8 cellular contexts compared by ENCODE assay signal in genomic region chr14:77641534-77642341, GRCh38. TPM values are rescaled to one million over a fixed set of nuclear protein-coding genes. Genes with fewer than 3 reads are reported as not detected.
A peak's percentile ranks its signal among the peaks of the same experiment; 100 is the strongest.
DNase-seq lines count a peak whose midpoint lies in the region; ATAC-seq and TF ChIP-seq lines count a peak whose summit lies in the region.

No MANE protein-coding gene starts in this region.

- H2BK120ac ChIP-seq in IMR-90 (ENCODE audit: low read depth, low read length): peak overlapping the region; percentile 88

- H3K9ac ChIP-seq in IMR-90 (ENCODE audit: low read depth, low read length) (peak overlapping the region; percentile 53), duodenal mucosa (ENCODE audit: low read depth in 1 of 2, low read length in 2 of 2) (peak overlapping the region; percentile 46 to 74), muscle layer of colon (ENCODE audit: low read length) (no peak overlapping the region)

- H3K4me1 ChIP-seq in IMR-90 (ENCODE audit: control insufficient read depth, insufficient read depth, low read length) (peaks cover 8% of the 10 kb centered on the region), duodenal mucosa (ENCODE audit: control insufficient read depth in 1 of 2, insufficient read depth in 2 of 2, low read length in 2 of 2) (peaks cover 12 to 23% of the 10 kb centered on the region in 2 donors), muscle layer of colon (ENCODE audit: insufficient read depth, low read length) (no peaks in the 10 kb centered on the region)

- H4K8ac ChIP-seq in IMR-90 (ENCODE audit: low read depth in 2 of 2, low read length in 2 of 2): peak overlapping the region; percentile 96

- H2AK5ac ChIP-seq in IMR-90 (ENCODE audit: low read depth, low read length): peak overlapping the region; percentile 82

- peak overlapping the region; percentile 96 for H3K14ac ChIP-seq in IMR-90 (replicated peaks; ENCODE audit: low read depth, low read length)

- H3K9me1 ChIP-seq in IMR-90 (ENCODE audit: insufficient read depth, low read length): peaks cover 13% of the 10 kb centered on the region

- H2AK9ac ChIP-seq in IMR-90 (replicated peaks; ENCODE audit: low read depth, low read length, poor library complexity): peak overlapping the region; percentile 88

- peak overlapping the region; percentile 94 for H3K27ac Mint-ChIP-seq in activated CD8-positive, alpha-beta T cell treated with anti-CD3 and anti-CD28 coated beads for 36 hours

- H3K79me1 ChIP-seq in IMR-90 (ENCODE audit: low read depth in 1 of 2, low read length in 2 of 2): peaks cover 0 to 5% of the 10 kb centered on the region in 2 experiments; a peak in 1 of 4 replicates

- peak overlapping the region; percentile 51 for H3K18ac ChIP-seq in IMR-90 (ENCODE audit: low read depth, low read length)

- intact Hi-C loops in IMR-90 (cut with micrococcal nuclease): no loop called here
- intact Hi-C loops in activated CD8-positive, alpha-beta T cell treated with anti-CD3 and anti-CD28 coated beads for 36 hours (cut with micrococcal nuclease): no loop called here

- H3K23ac ChIP-seq in IMR-90 (ENCODE audit: low read depth, low read length): peak overlapping the region; percentile 89

- peak overlapping the region; percentile 59 for H2BK5ac ChIP-seq in IMR-90 (ENCODE audit: low read depth, low read length, poor library complexity, severe bottlenecking)

- TF ChIP-seq CTCF in GM12864 (IDR thresholded peaks at IDR 0.05; ENCODE audit: low read depth, low read length, missing control alignments): no peak
- TF ChIP-seq CTCF in IMR-90 (conservative IDR thresholded peaks at IDR 0.05; ENCODE audit: low read depth, low read length): no peak
- TF ChIP-seq CTCF in activated CD8-positive, alpha-beta T cell treated with anti-CD3 and anti-CD28 coated beads for 36 hours (IDR thresholded peaks at IDR 0.05): no peak

- DNase-seq in GM12864 (ENCODE audit: low read depth): peak; percentile 35
- DNase-seq in IMR-90: peak; percentile 47
- peak; percentile 81 for DNase-seq in activated CD8-positive, alpha-beta T cell treated with anti-CD3 and anti-CD28 coated beads for 36 hours
- DNase-seq in stimulated activated CD8-positive, alpha-beta memory T cell treated with anti-CD3 and anti-CD28 coated beads, Interleukin-7, amount 100 ng/mL, for 4 hours (ENCODE audit: low read depth in 2 of 2): peak; percentile 42 to 60

- WGBS in IMR-90 (ENCODE audit: extremely low coverage in 2 of 2, insufficient read length in 1 of 2), 2 experiments: 20% methylated on average over 22 of the region's 47 CpGs; no CpG with 5 or more reads in 1 of the 2 experiments

- in situ Hi-C loops in IMR-90 (cut with MboI; ENCODE audit: low sequenced_read_pairs): no loop called here

- H4K5ac ChIP-seq in IMR-90 (ENCODE audit: low read depth, low read length): peak overlapping the region; percentile 88

- H3K36me3 ChIP-seq in IMR-90 (ENCODE audit: control insufficient read depth, insufficient read depth, low read length) (no peaks in the 10 kb centered on the region), duodenal mucosa (ENCODE audit: control insufficient read depth in 1 of 2, insufficient read depth in 2 of 2, low read length in 2 of 2) (no peaks in the 10 kb centered on the region), muscle layer of colon (ENCODE audit: insufficient read depth, low read length) (no peaks in the 10 kb centered on the region)

- peak overlapping the region; percentile 98 for H2AFZ ChIP-seq in IMR-90 (replicated peaks; ENCODE audit: low read length, poor library complexity)

- peak overlapping the region; percentile 79; the same call in 2 of the 3 replicates for H2BK15ac ChIP-seq in IMR-90 (ENCODE audit: low read depth, low read length)

- H4K20me1 ChIP-seq in IMR-90 (ENCODE audit: insufficient read depth, low read length): no peaks in the 10 kb centered on the region

- peak overlapping the region; percentile 84 for H3K4ac ChIP-seq in IMR-90 (ENCODE audit: low read depth, low read length)

- H3K4me2 ChIP-seq in IMR-90 (ENCODE audit: low read depth, low read length): peak overlapping the region; percentile 53

- peak overlapping the region; percentile 90 for H4K91ac ChIP-seq in IMR-90 (ENCODE audit: insufficient read depth, low read depth, low read length)

- peak overlapping the region; percentile 81 for H3K4me3 Mint-ChIP-seq in activated CD8-positive, alpha-beta T cell treated with anti-CD3 and anti-CD28 coated beads for 36 hours

- dilution Hi-C loops in IMR-90 (cut with HindIII; ENCODE audit: low sequenced_read_pairs, unreplicated experiment): no loop called here

- H3K27me3 ChIP-seq in IMR-90 (ENCODE audit: control insufficient read depth, insufficient read depth, low read length) (no peaks in the 10 kb centered on the region), duodenal mucosa (ENCODE audit: control insufficient read depth in 1 of 2, insufficient read depth in 2 of 2, low read length in 2 of 2) (no peaks in the 10 kb centered on the region), muscle layer of colon (ENCODE audit: control insufficient read depth in 1 of 2, insufficient read depth in 2 of 2, low read length in 2 of 2) (no peaks in the 10 kb centered on the region)

- no TSS peak for BruUV-seq in IMR-90 (replicated peaks; lab: Mats Ljungman, UMichigan)

- CTCF ChIA-PET in IMR-90 (lab: Yijun Ruan, JAX): no interaction called here
- CTCF ChIA-PET in activated CD8-positive, alpha-beta T cell treated with anti-CD3 and anti-CD28 coated beads for 36 hours (lab: Charles Lee): no interaction called here

- no peaks in the 10 kb centered on the region for H3K36me3 Mint-ChIP-seq in activated CD8-positive, alpha-beta T cell treated with anti-CD3 and anti-CD28 coated beads for 36 hours (ENCODE audit: low read depth)

- TF ChIP-seq POLR2A in IMR-90 (IDR thresholded peaks at IDR 0.05; ENCODE audit: low read depth, low read length): no peak

- peaks cover 3% of the 10 kb centered on the region for H3K9me3 Mint-ChIP-seq in activated CD8-positive, alpha-beta T cell treated with anti-CD3 and anti-CD28 coated beads for 36 hours

- no peak for TF ChIP-seq RAD21 in IMR-90 (IDR thresholded peaks at IDR 0.05; ENCODE audit: low read length)

- peak overlapping the region; percentile 64; the same call in 1 of the 2 replicates for H3K56ac ChIP-seq in IMR-90 (ENCODE audit: extremely low read depth, insufficient read depth, low read length)

- H3K4me1 Mint-ChIP-seq in activated CD8-positive, alpha-beta T cell treated with anti-CD3 and anti-CD28 coated beads for 36 hours (ENCODE audit: low read depth): peaks cover 17% of the 10 kb centered on the region

- no peaks in the 10 kb centered on the region for H3K27me3 Mint-ChIP-seq in activated CD8-positive, alpha-beta T cell treated with anti-CD3 and anti-CD28 coated beads for 36 hours

- H3K4me3 ChIP-seq in GM12864 (ENCODE audit: low read depth, low read length): peak overlapping the region; percentile 54
- peak overlapping the region; percentile 25 for H3K4me3 ChIP-seq in IMR-90 (ENCODE audit: insufficient read depth, low read depth, low read length)
- peak overlapping the region; percentile 68 to 87 for H3K4me3 ChIP-seq in duodenal mucosa (ENCODE audit: low read depth in 1 of 2, low read length in 2 of 2)
- peak overlapping the region in 1 of 2 donors; percentile 52 for H3K4me3 ChIP-seq in muscle layer of colon (ENCODE audit: low read depth in 1 of 2, low read length in 2 of 2)

- H2BK20ac ChIP-seq in IMR-90 (ENCODE audit: low read depth, low read length): peak overlapping the region; percentile 89

- ATAC-seq in IMR-90 (ENCODE audit: low read depth) (peak; percentile 52), GM21717 (IDR thresholded peaks at IDR 0.05; ENCODE audit: unreplicated experiment) (no peak), GM21367 (IDR thresholded peaks at IDR 0.05; ENCODE audit: unreplicated experiment) (no peak)
- peak; percentile 93 for ATAC-seq in activated CD8-positive, alpha-beta T cell treated with anti-CD3 and anti-CD28 coated beads for 36 hours

- no peaks in the 10 kb centered on the region for H3K9me3 ChIP-seq in IMR-90 (ENCODE audit: control insufficient read depth, insufficient read depth, low read length)
- no peaks in the 10 kb centered on the region for H3K9me3 ChIP-seq in duodenal mucosa (ENCODE audit: control insufficient read depth in 1 of 2, low read length in 2 of 2)
- no peaks in the 10 kb centered on the region for H3K9me3 ChIP-seq in muscle layer of colon (ENCODE audit: low read length)

- H3K27ac ChIP-seq in IMR-90 (ENCODE audit: insufficient read depth, low read length): peak overlapping the region; percentile 55
- no peak overlapping the region for H3K27ac ChIP-seq in duodenal mucosa (ENCODE audit: low read depth, low read length)
- peak overlapping the region; percentile 44 for H3K27ac ChIP-seq in muscle layer of colon (ENCODE audit: low read depth, low read length)

- POLR2A ChIA-PET in IMR-90 (lab: Charles Lee; ENCODE audit: unreplicated experiment): no interaction called here
- POLR2A ChIA-PET in activated CD8-positive, alpha-beta T cell treated with anti-CD3 and anti-CD28 coated beads for 36 hours (lab: Charles Lee): interaction anchor here (0.9 kb wide), 1 partner anchor 22 kb away, joined by 3 read pairs; no protein-coding TSS in a partner anchor

TF ChIP-seq in IMR-90, 13 proteins besides CTCF, POLR2A, EP300 and RAD21 (continues in another document):
- TF ChIP-seq ELK1 (IDR thresholded peaks at IDR 0.05; ENCODE audit: borderline replicate concordance, low read depth, low read length) (no peak), MAZ (IDR thresholded peaks at IDR 0.05; ENCODE audit: borderline replicate concordance, low read depth, low read length) (no peak), NFE2L2 (IDR thresholded peaks at IDR 0.05; ENCODE audit: low read depth, low read length) (no peak), MXI1 (IDR thresholded peaks at IDR 0.05; ENCODE audit: borderline replicate concordance, low read depth, low read length) (no peak), CHD1 (IDR thresholded peaks at IDR 0.05; ENCODE audit: low read depth, low read length) (no peak), SMC3 (IDR thresholded peaks at IDR 0.05; ENCODE audit: low read depth, low read length) (no peak), BHLHE40 (IDR thresholded peaks at IDR 0.05; ENCODE audit: low read depth, low read length) (no peak), RCOR1 (IDR thresholded peaks at IDR 0.05; ENCODE audit: insufficient replicate concordance, low read length) (no peak)

RNA-seq across cellular contexts. Expression of gene SPTLC2, which starts 25.3 kb away (rescaled TPM):
- 68.3 and 100.0 TPM in 2 replicates for total RNA-seq in IMR-90 (2012; rRNA removed)
- 16.8 and 22.6 TPM in 2 replicates for polyA plus RNA-seq in IMR-90 (2012; rRNA removed)
- polyA plus RNA-seq in IMR-90 (2012; cell fraction: cytosol; rRNA removed): 5.0 and 6.5 TPM in 2 replicates
- polyA plus RNA-seq in IMR-90 (2012; cell fraction: nucleus; rRNA removed; ENCODE audit: low replicate concordance): 2.6 and 14.1 TPM in 2 replicates
- total RNA-seq in activated CD8-positive, alpha-beta T cell treated with anti-CD3 and anti-CD28 coated beads for 36 hours: 10 to 100 TPM; 23.7 to 30.2 TPM

Comparison
In these comparisons a context has a peak if more than half of its experiments do, and no peak if none do; other contexts are left out.
1. ATAC-seq: peak in IMR-90 (single experiment) and activated CD8-positive, alpha-beta T cell treated with anti-CD3 and anti-CD28 coated beads for 36 hours (single experiment); none in GM21717 (single experiment) and GM21367 (single experiment).
2. Peak in every context shown above with its lines, with median percentiles within 50 percentile points of each other: DNase-seq.